In genomic region chr5:73867344-73868335, GRCh38 we compare ENCODE assay signal across 14 cellular contexts.
A peak's percentile ranks its signal among the peaks of the same experiment; 100 is the strongest.
DNase-seq lines count a peak whose midpoint lies in the region; ATAC-seq and TF ChIP-seq lines count a peak whose summit lies in the region.
"Had no signal": no experiment of that assay in that cellular context is flagged by ENCODE, and none has a peak within 500 bp of the region (broad histone marks: within the 10 kb centered on the region; RNA-seq: fewer than 3 reads in every experiment).

No MANE protein-coding gene starts in this region.

- no peak for TF ChIP-seq CTCF in HFF-Myc (IDR thresholded peaks at IDR 0.05; ENCODE audit: low read depth, low read length, missing control alignments)

- ATAC-seq in HG02852 (IDR thresholded peaks at IDR 0.05; ENCODE audit: unreplicated experiment) = no peak
- ATAC-seq: activated CD8-positive, alpha-beta T cell treated with anti-CD3 and anti-CD28 coated beads, Interleukin-2, amount 10 ng/mL, durations not matched to agents 7 days and 5 days; esophagus mucosa; right cardiac atrium had no signal

- no peak overlapping the region for H3K4me3 ChIP-seq in HFF-Myc (replicated peaks; ENCODE audit: low read depth, low read length)
- H3K4me3 ChIP-seq: testis had no signal

- peak; percentile 35 for DNase-seq in AG08396 (ENCODE audit: low spot score)
- DNase-seq in HFF-Myc (ENCODE audit: extremely low read depth, low read depth) = peak; percentile 47
- DNase-seq in astrocyte of the hippocampus (ENCODE audit: low read depth, low spot score) = peak; percentile 84
- DNase-seq in kidney tubule cell (ENCODE audit: low spot score) = peak; percentile 25
- DNase-seq in hepatic stellate cell (ENCODE audit: low spot score) = no peak
- DNase-seq in SKM-1 (lab: John Stamatoyannopoulos, UW; ENCODE audit: unreplicated experiment) = no peak
- no peak for DNase-seq in NCI-H2107 treated with DMSO at 0.1 percent for 48 hours (lab: John Stamatoyannopoulos, UW; ENCODE audit: unreplicated experiment)
- DNase-seq: activated CD8-positive, alpha-beta T cell treated with anti-CD3 and anti-CD28 coated beads, Interleukin-2, amount 10 ng/mL, durations not matched to agents 7 days and 5 days; BE2C; NCI-H524; right cardiac atrium; testis had no signal

Comparison
In these comparisons a context has a peak if more than half of its experiments do, and no peak if none do; other contexts are left out.
1. DNase-seq: peak in AG08396 (single experiment), HFF-Myc (single experiment), astrocyte of the hippocampus (single experiment) and kidney tubule cell (single experiment); none in hepatic stellate cell (single experiment), SKM-1 (single experiment) and NCI-H2107 treated with DMSO at 0.1 percent for 48 hours (single experiment).